In genomic region chr2:180983468-180984388, GRCh38 we compare ENCODE assay signal across 8 cellular contexts. TPM values are rescaled to one million over a fixed set of nuclear protein-coding genes. Genes with fewer than 3 reads are reported as not detected.
DNase-seq lines count a peak whose midpoint lies in the region; ATAC-seq and TF ChIP-seq lines count a peak whose summit lies in the region.

No MANE protein-coding gene starts in this region.

- CTCF ChIA-PET in activated CD4-positive, alpha-beta memory T cell treated with anti-CD3 and anti-CD28 coated beads for 36 hours (lab: Charles Lee), result no interaction called here

- peaks cover 16% of the 10 kb centered on the region for H3K36me3 Mint-ChIP-seq in activated CD4-positive, alpha-beta memory T cell treated with anti-CD3 and anti-CD28 coated beads for 36 hours

- peak overlapping the region in 2 of 3 donors; percentile 17 to 35 for H3K9ac ChIP-seq in skeletal muscle tissue (ENCODE audit: low read depth in 1 of 3, low read length in 3 of 3)

- peak overlapping the region; percentile 34 for H2AFZ ChIP-seq in hepatocyte

- no peak overlapping the region for H3K27ac Mint-ChIP-seq in activated CD4-positive, alpha-beta memory T cell treated with anti-CD3 and anti-CD28 coated beads for 36 hours

- H3K79me2 ChIP-seq in hepatocyte, result peaks cover 67% of the 10 kb centered on the region

- H3K9me3 Mint-ChIP-seq in activated CD4-positive, alpha-beta memory T cell treated with anti-CD3 and anti-CD28 coated beads for 36 hours, result no peaks in the 10 kb centered on the region

- H3K4me1 ChIP-seq in hepatocyte (ENCODE audit: insufficient read depth), result peaks cover 24% of the 10 kb centered on the region
- H3K4me1 ChIP-seq in skeletal muscle tissue (ENCODE audit: control insufficient read depth in 3 of 3, insufficient read depth in 3 of 3, low read length in 3 of 3), result peaks cover 12 to 44% (median 21%) of the 10 kb centered on the region in 3 donors

- H3K9me3 ChIP-seq in hepatocyte (ENCODE audit: low read depth) (no peaks in the 10 kb centered on the region), skeletal muscle tissue (ENCODE audit: control insufficient read depth in 3 of 3, low read length in 3 of 3) (no peaks in the 10 kb centered on the region)

- TF ChIP-seq CTCF in hepatocyte (IDR thresholded peaks at IDR 0.05; ENCODE audit: poor library complexity), result peak; percentile 49

- H3K4me2 ChIP-seq in hepatocyte, result peak overlapping the region; percentile 86

- H3K27me3 Mint-ChIP-seq in activated CD4-positive, alpha-beta memory T cell treated with anti-CD3 and anti-CD28 coated beads for 36 hours, result no peaks in the 10 kb centered on the region

- H3K27me3 ChIP-seq in hepatocyte, result no peaks in the 10 kb centered on the region
- no peaks in the 10 kb centered on the region for H3K27me3 ChIP-seq in skeletal muscle tissue (ENCODE audit: control insufficient read depth in 3 of 3, insufficient read depth in 3 of 3, low read length in 3 of 3)

- peaks cover 46% of the 10 kb centered on the region for H3K4me1 Mint-ChIP-seq in activated CD4-positive, alpha-beta memory T cell treated with anti-CD3 and anti-CD28 coated beads for 36 hours (ENCODE audit: low read depth)

- DNase-seq in DMS53 (lab: John Stamatoyannopoulos, UW), result peak; percentile 83
- DNase-seq in NCI-H345 treated with DMSO at 0.1 percent for 48 hours (lab: John Stamatoyannopoulos, UW; ENCODE audit: unreplicated experiment), result peak; percentile 26
- peak; percentile 19 for DNase-seq in activated CD4-positive, alpha-beta memory T cell treated with anti-CD3 and anti-CD28 coated beads for 36 hours
- DNase-seq in hepatocyte (ENCODE audit: low spot score), result peak; percentile 68
- DNase-seq in effector CD4-positive, alpha-beta T cell, result no peak

- H3K36me3 ChIP-seq in hepatocyte (replicated peaks; ENCODE audit: insufficient read depth, low read depth) (no peaks in the 10 kb centered on the region), skeletal muscle tissue (ENCODE audit: control insufficient read depth in 3 of 3, insufficient read depth in 3 of 3, low read length in 3 of 3) (peaks cover 0 to 5% (median 0%) of the 10 kb centered on the region in 3 donors)

- peak; percentile 31 for ATAC-seq in GM19324 (IDR thresholded peaks at IDR 0.05; ENCODE audit: low FRiP score, unreplicated experiment)
- ATAC-seq in HG03175 (IDR thresholded peaks at IDR 0.05; ENCODE audit: unreplicated experiment), result peak; percentile 40

- POLR2A ChIA-PET in activated CD4-positive, alpha-beta memory T cell treated with anti-CD3 and anti-CD28 coated beads for 36 hours (lab: Charles Lee), result no interaction called here

- H4K20me1 ChIP-seq in hepatocyte (ENCODE audit: insufficient read depth, poor library complexity, severe bottlenecking), result peaks cover 20% of the 10 kb centered on the region

- H3K9me2 ChIP-seq in hepatocyte (replicated peaks; ENCODE audit: insufficient read depth), result no peaks in the 10 kb centered on the region

- no peak overlapping the region for H3K4me3 Mint-ChIP-seq in activated CD4-positive, alpha-beta memory T cell treated with anti-CD3 and anti-CD28 coated beads for 36 hours

- H3K4me3 ChIP-seq in hepatocyte, result peak overlapping the region; percentile 1
- peak overlapping the region in 1 of 3 donors; percentile 7 for H3K4me3 ChIP-seq in skeletal muscle tissue (ENCODE audit: low read length in 3 of 3)

- H3K27ac ChIP-seq in hepatocyte, result peak overlapping the region; percentile 61
- H3K27ac ChIP-seq in skeletal muscle tissue (ENCODE audit: low read depth, low read length), result no peak overlapping the region

- intact Hi-C loops in activated CD4-positive, alpha-beta memory T cell treated with anti-CD3 and anti-CD28 coated beads for 36 hours (cut with micrococcal nuclease), result loop anchor here (5.0 to 10.0 kb wide), 6 partner anchors 54 to 1734 kb away; partner anchors contain the start of genes CWC22, DNAJC10 and ITPRID2

RNA-seq across cellular contexts. Expression of gene UBE2E3, which starts 3.3 kb away (rescaled TPM):
- 10 to 100 TPM; 33.0 to 34.1 TPM for total RNA-seq in activated CD4-positive, alpha-beta memory T cell treated with anti-CD3 and anti-CD28 coated beads for 36 hours
- 136 and 211 TPM in 2 replicates for total RNA-seq in hepatocyte
- 146 and 151 TPM in 2 replicates for polyA plus RNA-seq in hepatocyte
- 108 TPM for total RNA-seq in skeletal muscle tissue
